Comparison of ENCODE assay signal across 8 cellular contexts in genomic region chr1:243354511-243355153, GRCh38.
DNase-seq lines count a peak whose midpoint lies in the region; ATAC-seq and TF ChIP-seq lines count a peak whose summit lies in the region.

No MANE protein-coding gene starts in this region.

- ATAC-seq in Right ventricle myocardium inferior = no peak
- peak; percentile 64 for ATAC-seq in HG03439 (IDR thresholded peaks at IDR 0.05; ENCODE audit: unreplicated experiment)

- H3K4me3 ChIP-seq in left ventricle myocardium inferior (peak overlapping the region; percentile 46), esophagus muscularis mucosa (peak overlapping the region; percentile 30 to 47 (median 36)), stomach (peak overlapping the region; percentile 10 to 25 (median 16))

- H3K27me3 ChIP-seq in left ventricle myocardium inferior (ENCODE audit: low read depth) (no peaks in the 10 kb centered on the region), esophagus muscularis mucosa (no peaks in the 10 kb centered on the region), stomach (no peaks in the 10 kb centered on the region)

- intact Hi-C loops in left ventricle myocardium inferior (cut with micrococcal nuclease) = no loop called here
- intact Hi-C loops in Right ventricle myocardium inferior (cut with DNase I) = no loop called here
- intact Hi-C loops in esophagus muscularis mucosa (cut with DNase I) = no loop called here
- intact Hi-C loops in stomach (cut with DNase I; ENCODE audit: low total_unique reads) = no loop called here

- no peak for DNase-seq in left ventricle myocardium inferior
- DNase-seq in Right ventricle myocardium inferior (ENCODE audit: missing footprints) = no peak
- no peak for DNase-seq in esophagus muscularis mucosa (ENCODE audit: extremely low spot score)
- no peak for DNase-seq in stomach
- DNase-seq in NCI-H2196 (lab: John Stamatoyannopoulos, UW; ENCODE audit: unreplicated experiment) = no peak
- no peak for DNase-seq in NCI-H526 treated with DMSO at 0.1 percent for 48 hours (lab: John Stamatoyannopoulos, UW)
- DNase-seq in activated gamma-delta T cell treated with Interleukin-2 at 50 U/mL for 16 hours = no peak

- no peak for TF ChIP-seq EP300 in esophagus muscularis mucosa (IDR thresholded peaks at IDR 0.05)
- TF ChIP-seq EP300 in stomach (IDR thresholded peaks at IDR 0.05) = no peak

- H3K9me3 ChIP-seq in left ventricle myocardium inferior (replicated peaks) (no peaks in the 10 kb centered on the region), esophagus muscularis mucosa (no peaks in the 10 kb centered on the region), stomach (no peaks in the 10 kb centered on the region)

- peaks cover 13% of the 10 kb centered on the region for H3K36me3 ChIP-seq in left ventricle myocardium inferior
- peaks cover 3 to 16% (median 7%) of the 10 kb centered on the region in 4 donors for H3K36me3 ChIP-seq in esophagus muscularis mucosa
- peaks cover 0 to 20% (median 16%) of the 10 kb centered on the region in 4 donors for H3K36me3 ChIP-seq in stomach

- H3K4me1 ChIP-seq in left ventricle myocardium inferior (peaks cover 6% of the 10 kb centered on the region), esophagus muscularis mucosa (peaks cover 0 to 17% (median 16%) of the 10 kb centered on the region in 4 donors), stomach (peaks cover 0 to 17% (median 8%) of the 10 kb centered on the region in 4 donors)

- TF ChIP-seq CTCF in left ventricle myocardium inferior (IDR thresholded peaks at IDR 0.05; ENCODE audit: borderline replicate concordance) (no peak), esophagus muscularis mucosa (IDR thresholded peaks at IDR 0.05) (no peak), stomach (IDR thresholded peaks at IDR 0.05) (no peak)

- TF ChIP-seq POLR2A in esophagus muscularis mucosa (IDR thresholded peaks at IDR 0.05; ENCODE audit: low read depth) (no peak), stomach (IDR thresholded peaks at IDR 0.05) (no peak)

- 10% methylated on average over 4 of the region's 4 CpGs for WGBS in esophagus muscularis mucosa
- WGBS in stomach, 5 donors = 19 to 53% (median 47%) methylated on average over 4 of the region's 4 CpGs

- H3K27ac ChIP-seq in left ventricle myocardium inferior (replicated peaks) = peak overlapping the region; percentile 29
- H3K27ac ChIP-seq in esophagus muscularis mucosa (replicated peaks in 1 of 4) = peak overlapping the region in 3 of 4 donors; percentile 38 to 53 (median 50)
- peak overlapping the region in 2 of 5 donors; percentile 5 to 53 for H3K27ac ChIP-seq in stomach
